In genomic region chr3:99407257-99407656, GRCh38 we compare ENCODE assay signal across 19 cellular contexts.
DNase-seq lines count a peak whose midpoint lies in the region; ATAC-seq and TF ChIP-seq lines count a peak whose summit lies in the region.
"Had no signal": no experiment of that assay in that cellular context is flagged by ENCODE, and none has a peak within 500 bp of the region (broad histone marks: within the 10 kb centered on the region; RNA-seq: fewer than 3 reads in every experiment).

No MANE protein-coding gene starts in this region.

- WGBS in IMR-90 (ENCODE audit: extremely low coverage in 2 of 2, insufficient read length in 1 of 2), 2 experiments = no CpG with 5 or more reads among the region's 4 CpGs

- in situ Hi-C loops in IMR-90 (cut with MboI; ENCODE audit: low sequenced_read_pairs) = no loop called here

- no peak overlapping the region for H3K18ac ChIP-seq in IMR-90 (ENCODE audit: low read depth, low read length)

- H4K5ac ChIP-seq in IMR-90 (ENCODE audit: low read depth, low read length) = no peak overlapping the region

- H3K4me3 ChIP-seq in IMR-90 (ENCODE audit: insufficient read depth, low read depth, low read length) = no peak overlapping the region
- H3K4me3 ChIP-seq: BLaER1 treated with 17β-estradiol and CSF1 and Interleukin-3, amounts not matched to agents 10 nM and 100 nM; left lung had no signal

- no peaks in the 10 kb centered on the region for H4K20me1 ChIP-seq in IMR-90 (ENCODE audit: insufficient read depth, low read length)
- H4K20me1 ChIP-seq: BLaER1 treated with 17β-estradiol and CSF1 and Interleukin-3, amounts not matched to agents 10 nM and 100 nM had no signal

- H2BK20ac ChIP-seq in IMR-90 (ENCODE audit: low read depth, low read length) = 0 out of 2 replicates have a peak overlapping the region, but pooled peaks have one; percentile 27

- H2BK5ac ChIP-seq in IMR-90 (ENCODE audit: low read depth, low read length, poor library complexity, severe bottlenecking) = peak overlapping the region; percentile 80

- H3K9ac ChIP-seq in IMR-90 (ENCODE audit: low read depth, low read length) = no peak overlapping the region
- H3K9ac ChIP-seq: BLaER1 treated with 17β-estradiol and CSF1 and Interleukin-3, amounts not matched to agents 10 nM and 100 nM had no signal

- peaks cover 4 to 9% of the 10 kb centered on the region in 2 donors for H3K9me3 Mint-ChIP-seq in natural killer cell

- H3K36me3 ChIP-seq in IMR-90 (ENCODE audit: control insufficient read depth, insufficient read depth, low read length) = no peaks in the 10 kb centered on the region
- H3K36me3 ChIP-seq: BLaER1 treated with 17β-estradiol and CSF1 and Interleukin-3, amounts not matched to agents 10 nM and 100 nM; left lung had no signal

- peak overlapping the region; percentile 77 for H2BK120ac ChIP-seq in IMR-90 (ENCODE audit: low read depth, low read length)

- H2AK9ac ChIP-seq in IMR-90 (replicated peaks; ENCODE audit: low read depth, low read length, poor library complexity) = no peak overlapping the region

- POLR2A ChIA-PET in IMR-90 (lab: Charles Lee; ENCODE audit: unreplicated experiment) = no interaction called here

- peaks cover 3% of the 10 kb centered on the region; the same call in 1 of the 2 replicates for H3K9me1 ChIP-seq in IMR-90 (ENCODE audit: insufficient read depth, low read length)

- intact Hi-C loops in IMR-90 (cut with micrococcal nuclease) = no loop called here
- intact Hi-C loops in natural killer cell (cut with micrococcal nuclease) = no loop called here

- peak overlapping the region; percentile 12; the same call in 1 of the 3 replicates for H2BK15ac ChIP-seq in IMR-90 (ENCODE audit: low read depth, low read length)

- TF ChIP-seq CTCF in IMR-90 (conservative IDR thresholded peaks at IDR 0.05; ENCODE audit: low read depth, low read length) = no peak
- no peak for TF ChIP-seq CTCF in natural killer cell (IDR thresholded peaks at IDR 0.05)

- no peak overlapping the region for H3K23ac ChIP-seq in IMR-90 (ENCODE audit: low read depth, low read length)

- TF ChIP-seq POLR2A in IMR-90 (IDR thresholded peaks at IDR 0.05; ENCODE audit: low read depth, low read length) = no peak

- DNase-seq in H4 (ENCODE audit: low spot score) (peak; percentile 9), IMR-90 (peak; percentile 79), Ammon's horn (ENCODE audit: low spot score) (no peak), cerebellum (ENCODE audit: low spot score) (no peak), 8988T (no peak), natural killer cell (no peak)
- DNase-seq: activated CD4-positive, alpha-beta T cell treated with anti-CD3 and anti-CD28 coated beads for 1 hour; activated gamma-delta T cell treated with Interleukin-2 at 50 U/mL for 16 hours; anterior cingulate cortex; foreskin keratinocyte; left lung; NCI-H2081 treated with DMSO at 0.1 percent for 48 hours; NCI-H524 treated with DMSO at 0.1 percent for 48 hours; SIG-M5; stimulated activated CD4-positive, alpha-beta T cell treated with anti-CD3 and anti-CD28 coated beads, Interleukin-4, amount 100 ng/mL, for 1 hour; T-helper 9 cell had no signal

- CTCF ChIA-PET in IMR-90 (lab: Yijun Ruan, JAX) = no interaction called here

- H3K27me3 ChIP-seq in IMR-90 (ENCODE audit: control insufficient read depth, insufficient read depth, low read length) = no peaks in the 10 kb centered on the region
- H3K27me3 ChIP-seq: BLaER1 treated with 17β-estradiol and CSF1 and Interleukin-3, amounts not matched to agents 10 nM and 100 nM; foreskin keratinocyte; left lung had no signal

- no peaks in the 10 kb centered on the region for H3K9me3 ChIP-seq in IMR-90 (ENCODE audit: control insufficient read depth, insufficient read depth, low read length)
- H3K9me3 ChIP-seq: BLaER1 treated with 17β-estradiol and CSF1 and Interleukin-3, amounts not matched to agents 10 nM and 100 nM; left lung had no signal

- H3K14ac ChIP-seq in IMR-90 (replicated peaks; ENCODE audit: low read depth, low read length) = no peak overlapping the region

- H3K4me1 ChIP-seq in IMR-90 (ENCODE audit: control insufficient read depth, insufficient read depth, low read length) = peaks cover 8% of the 10 kb centered on the region
- H3K4me1 ChIP-seq: foreskin keratinocyte, left lung had no signal

- no peak overlapping the region for H3K56ac ChIP-seq in IMR-90 (ENCODE audit: extremely low read depth, insufficient read depth, low read length)

- H2AFZ ChIP-seq in IMR-90 (replicated peaks; ENCODE audit: low read length, poor library complexity) = peak overlapping the region; percentile 61

- no peak overlapping the region for H3K4me3 Mint-ChIP-seq in natural killer cell
- H3K4me3 Mint-ChIP-seq: IgD-negative memory B cell had no signal

- dilution Hi-C loops in IMR-90 (cut with HindIII; ENCODE audit: low sequenced_read_pairs, unreplicated experiment) = no loop called here

- H2AK5ac ChIP-seq in IMR-90 (ENCODE audit: low read depth, low read length) = no peak overlapping the region

- no peaks in the 10 kb centered on the region for H3K27me3 Mint-ChIP-seq in natural killer cell (ENCODE audit: low read depth in 2 of 2)
- H3K27me3 Mint-ChIP-seq: IgD-negative memory B cell had no signal

- peak overlapping the region; percentile 2 for H4K91ac ChIP-seq in IMR-90 (ENCODE audit: insufficient read depth, low read depth, low read length)

- TF ChIP-seq RAD21 in IMR-90 (IDR thresholded peaks at IDR 0.05; ENCODE audit: low read length) = no peak

- H3K27ac Mint-ChIP-seq in natural killer cell = no peak overlapping the region
- H3K27ac Mint-ChIP-seq: IgD-negative memory B cell had no signal

- peak overlapping the region; percentile 2; the same call in 1 of the 2 replicates for H3K4ac ChIP-seq in IMR-90 (ENCODE audit: low read depth, low read length)

- no peaks in the 10 kb centered on the region for H3K79me1 ChIP-seq in IMR-90 (ENCODE audit: low read depth in 1 of 2, low read length in 2 of 2)

- no peak overlapping the region for H3K4me2 ChIP-seq in IMR-90 (ENCODE audit: low read depth, low read length)
- H3K4me2 ChIP-seq: BLaER1 treated with 17β-estradiol and CSF1 and Interleukin-3, amounts not matched to agents 10 nM and 100 nM had no signal

- H3K4me1 Mint-ChIP-seq in natural killer cell = no peaks in the 10 kb centered on the region
- H3K4me1 Mint-ChIP-seq: IgD-negative memory B cell had no signal

- H3K36me3 Mint-ChIP-seq in natural killer cell = peaks cover 6% of the 10 kb centered on the region
- H3K36me3 Mint-ChIP-seq: IgD-negative memory B cell had no signal

- peak; percentile 53 for ATAC-seq in GM18870 (IDR thresholded peaks at IDR 0.05; ENCODE audit: unreplicated experiment)
- ATAC-seq in IMR-90 (ENCODE audit: low read depth) = peak; percentile 75
- no peak for ATAC-seq in natural killer cell
- ATAC-seq: foreskin keratinocyte, left lung had no signal

- BruUV-seq in IMR-90 (replicated peaks; lab: Mats Ljungman, UMichigan) = no TSS peak

- 0 out of 4 replicates have a peak overlapping the region, but pooled peaks have one; percentile 4 to 16 for H4K8ac ChIP-seq in IMR-90 (ENCODE audit: low read depth in 2 of 2, low read length in 2 of 2)

- no peak overlapping the region for H3K27ac ChIP-seq in IMR-90 (ENCODE audit: insufficient read depth, low read length)
- H3K27ac ChIP-seq: BLaER1 treated with 17β-estradiol and CSF1 and Interleukin-3, amounts not matched to agents 10 nM and 100 nM; foreskin keratinocyte; left lung had no signal

TF ChIP-seq in IMR-90, 13 proteins besides CTCF, POLR2A, EP300 and RAD21:
- no peak for TF ChIP-seq SMC3 (IDR thresholded peaks at IDR 0.05; ENCODE audit: low read depth, low read length)

Comparison
In these comparisons a context has a peak if more than half of its experiments do, and no peak if none do; other contexts are left out.
1. ATAC-seq: peak in GM18870 (single experiment) and IMR-90 (single experiment); none in natural killer cell (0 of 3).
2. DNase-seq: peak in H4 (single experiment) and IMR-90 (single experiment); none in Ammon's horn (single experiment), cerebellum (single experiment), 8988T (single experiment) and natural killer cell (single experiment).